Comparison of ENCODE assay signal across 21 cellular contexts in genomic region chr19:14769201-14769600, GRCh38. TPM values are rescaled to one million over a fixed set of nuclear protein-coding genes. Genes with fewer than 3 reads are reported as not detected.
DNase-seq lines count a peak whose midpoint lies in the region; FAIRE-seq and TF ChIP-seq lines count a peak whose summit lies in the region.
"Had no signal": no experiment of that assay in that cellular context is flagged by ENCODE, and none has a peak within 500 bp of the region (broad histone marks: within the 10 kb centered on the region; RNA-seq: fewer than 3 reads in every experiment).

No MANE protein-coding gene starts in this region.

- intact Hi-C loops in kidney (cut with DNase I): no loop called here
- intact Hi-C loops in spleen (cut with DNase I; ENCODE audit: low total_unique reads): no loop called here

- CTCF ChIA-PET in SK-N-SH (lab: Yijun Ruan, JAX): interaction anchor here (1.0 kb wide), 1 partner anchor 17 kb away, joined by 3 read pairs; no protein-coding TSS in a partner anchor

- H3K9me2 ChIP-seq in SK-N-SH: no peaks in the 10 kb centered on the region

- H4K20me1 ChIP-seq in SK-N-SH (ENCODE audit: insufficient read depth): no peaks in the 10 kb centered on the region

- H3K4me1 ChIP-seq in kidney (ENCODE audit: control insufficient read depth in 1 of 2, insufficient read depth in 1 of 2, low read depth in 1 of 2, low read length in 2 of 2): no peaks in the 10 kb centered on the region
- peaks cover 0 to 24% (median 2%) of the 10 kb centered on the region in 6 donors for H3K4me1 ChIP-seq in spleen
- no peaks in the 10 kb centered on the region for H3K4me1 ChIP-seq in SK-N-SH (ENCODE audit: control insufficient read depth in 1 of 2, insufficient read depth in 2 of 2, low read depth in 1 of 2, low read length in 1 of 2)
- H3K4me1 ChIP-seq: BE2C, HAP-1 had no signal

- no peak overlapping the region for H2AFZ ChIP-seq in SK-N-SH (ENCODE audit: low read depth)

- H3F3A ChIP-seq in SK-N-SH (replicated peaks; ENCODE audit: insufficient read depth): no peaks in the 10 kb centered on the region

- H3K9ac ChIP-seq in kidney (ENCODE audit: low read length in 2 of 2): no peak overlapping the region
- H3K9ac ChIP-seq in SK-N-SH: no peak overlapping the region

- peaks cover 0 to 17% (median 0%) of the 10 kb centered on the region in 7 donors for H3K27me3 ChIP-seq in spleen (replicated peaks in 1 of 7)
- peaks cover 23% of the 10 kb centered on the region; the same call in 1 of the 2 replicates for H3K27me3 ChIP-seq in SK-N-SH (ENCODE audit: insufficient read depth)
- H3K27me3 ChIP-seq: BE2C had no signal

- no peak overlapping the region for H3K4me2 ChIP-seq in SK-N-SH

- H3K27ac ChIP-seq in kidney (ENCODE audit: low read depth in 2 of 2, low read length in 2 of 2) (no peak overlapping the region), spleen (no peak overlapping the region), SK-N-SH (ENCODE audit: low read depth in 2 of 2, low read length in 1 of 2) (no peak overlapping the region)

- H3K4me3 ChIP-seq in kidney (ENCODE audit: low read length in 2 of 2): no peak overlapping the region
- no peak overlapping the region for H3K4me3 ChIP-seq in spleen
- H3K4me3 ChIP-seq in SK-N-SH (ENCODE audit: low read depth in 2 of 2, low read length in 1 of 2): no peak overlapping the region
- H3K4me3 ChIP-seq: GM12878, HAP-1 had no signal

- no peaks in the 10 kb centered on the region for H3K9me3 ChIP-seq in kidney (ENCODE audit: control insufficient read depth in 1 of 2, low read length in 2 of 2)
- H3K9me3 ChIP-seq in spleen: no peaks in the 10 kb centered on the region
- no peaks in the 10 kb centered on the region for H3K9me3 ChIP-seq in SK-N-SH
- H3K9me3 ChIP-seq: BE2C, HAP-1 had no signal

- no peak for FAIRE-seq in kidney (lab: Jason Lieb, UNC)
- FAIRE-seq: GM12878, H1, HepG2 had no signal

- WGBS in spleen, 5 donors: 78 to 94% (median 89%) methylated on average over 5 of the region's 5 CpGs
- WGBS in SK-N-SH (ENCODE audit: low lambda C conversion rate): 4% methylated on average over 4 of the region's 5 CpGs

- POLR2A ChIA-PET in SK-N-SH (lab: Yijun Ruan, JAX): no interaction called here

- TF ChIP-seq RAD21 in SK-N-SH (IDR thresholded peaks at IDR 0.05; ENCODE audit: low read length): no peak

- H3K36me3 ChIP-seq in kidney (ENCODE audit: control insufficient read depth in 1 of 2, insufficient read depth in 2 of 2, low read length in 2 of 2) (no peaks in the 10 kb centered on the region), spleen (peaks cover 0 to 98% (median 7%) of the 10 kb centered on the region in 6 donors), SK-N-SH (replicated peaks in 1 of 2; ENCODE audit: control insufficient read depth in 1 of 2, insufficient read depth in 2 of 2, low read length in 1 of 2) (no peaks in the 10 kb centered on the region)
- H3K36me3 ChIP-seq: BE2C, HAP-1 had no signal

- DNase-seq in activated effector memory CD4-positive, alpha-beta T cell treated with anti-CD3 and anti-CD28 coated beads, Interleukin-2, amount 50 U/mL, for 16 hours: peak; percentile 24
- no peak for DNase-seq in activated effector memory CD4-positive, alpha-beta T cell treated with Interleukin-2 at 50 U/mL for 16 hours
- DNase-seq in kidney (peak; percentile 31), spleen (peak; percentile 38), epidermal melanocyte (ENCODE audit: insufficient read length, low spot score) (no peak), OCI-M1 (lab: John Stamatoyannopoulos, UW) (no peak), SK-N-SH (no peak)
- DNase-seq: BE2C; C1 segment of cervical spinal cord; CD4-positive, CD25-positive, alpha-beta regulatory T cell; CD8-positive, alpha-beta memory T cell; COR-L47; DMS 273 treated with DMSO at 0.1 percent for 48 hours; DMS53; DND-41; EL had no signal

- TF ChIP-seq CTCF in kidney (IDR thresholded peaks at IDR 0.05; ENCODE audit: borderline replicate concordance, extremely low read depth, insufficient read depth) (no peak), spleen (IDR thresholded peaks at IDR 0.05 in 8 of 11, conservative IDR thresholded peaks at IDR 0.05 in 3 of 11) (no peak), SK-N-SH (IDR thresholded peaks at IDR 0.05) (no peak)

- no peaks in the 10 kb centered on the region for H3K79me2 ChIP-seq in SK-N-SH (ENCODE audit: insufficient read depth)

- no peak for TF ChIP-seq EP300 in SK-N-SH (IDR thresholded peaks at IDR 0.05; ENCODE audit: borderline replicate concordance in 1 of 2, low read depth in 1 of 2, low read length in 1 of 2)

- no peak for TF ChIP-seq POLR2A in spleen (IDR thresholded peaks at IDR 0.05)

TF ChIP-seq in SK-N-SH, 30 proteins besides CTCF, POLR2A, EP300 and RAD21 (continues in another document):
- TF ChIP-seq TEAD4 (IDR thresholded peaks at IDR 0.05; ENCODE audit: borderline replicate concordance, insufficient read depth) (no peak), SIN3A (IDR thresholded peaks at IDR 0.05; ENCODE audit: borderline replicate concordance, low read depth, low read length) (no peak), SMC3 (IDR thresholded peaks at IDR 0.05; ENCODE audit: low read depth, low read length) (no peak), IRF3 (IDR thresholded peaks at IDR 0.05; ENCODE audit: low read depth, low read length) (no peak), GATA2 (CRISPR knock-in tag; IDR thresholded peaks at IDR 0.05) (no peak), RFX5 (IDR thresholded peaks at IDR 0.05; ENCODE audit: low read length) (no peak), ZBTB33 (IDR thresholded peaks at IDR 0.05; ENCODE audit: borderline replicate concordance, low read depth) (no peak), NFIC (IDR thresholded peaks at IDR 0.05; ENCODE audit: borderline replicate concordance) (no peak), CHD2 (IDR thresholded peaks at IDR 0.05; ENCODE audit: low read length, partially characterized antibody) (no peak), MXI1 (IDR thresholded peaks at IDR 0.05; ENCODE audit: low read depth, low read length) (no peak), JUND (IDR thresholded peaks at IDR 0.05) (no peak), FOXM1 (IDR thresholded peaks at IDR 0.05; ENCODE audit: low read depth) (no peak), PBX3 (IDR thresholded peaks at IDR 0.05) (no peak), TCF12 (IDR thresholded peaks at IDR 0.05) (no peak), USF1 (IDR thresholded peaks at IDR 0.05; ENCODE audit: borderline replicate concordance, low read depth) (no peak)

RNA-seq across cellular contexts. Expression of gene ADGRE2, which starts 9.2 kb away (rescaled TPM):
- 10.4 TPM for total RNA-seq in kidney
- polyA plus RNA-seq in kidney (ENCODE audit: insufficient read depth, low read depth, low replicate concordance): 0.15 TPM
- 100 to 1,000 TPM in 4 of 7 donors, 10 to 100 TPM in 3; 58.0 to 183 (median 100) TPM for total RNA-seq in spleen
- polyA plus RNA-seq in spleen: 1 to 10 TPM; 4.0 to 9.9 (median 6.0) TPM
- polyA plus RNA-seq in SK-N-SH (2012; rRNA removed): 0.02 TPM in 1 of 2 replicates, not detected in the other
- 0.03 TPM in 1 of 2 replicates, not detected in the other for polyA plus RNA-seq in SK-N-SH (2012; cell fraction: cytosol; rRNA removed)
- 0.02 TPM in 1 of 2 replicates, not detected in the other for polyA plus RNA-seq in SK-N-SH (2012; cell fraction: nucleus; rRNA removed)
- total RNA-seq: G401 had no signal
- polyA plus RNA-seq: HepG2 had no signal

Comparison
In these comparisons a context has a peak if more than half of its experiments do, and no peak if none do; other contexts are left out.
1. DNase-seq: peak in activated effector memory CD4-positive, alpha-beta T cell treated with anti-CD3 and anti-CD28 coated beads, Interleukin-2, amount 50 U/mL, for 16 hours (single experiment), kidney (single experiment) and spleen (single experiment); none in activated effector memory CD4-positive, alpha-beta T cell treated with Interleukin-2 at 50 U/mL for 16 hours (single experiment), epidermal melanocyte (single experiment), OCI-M1 (single experiment) and SK-N-SH (single experiment).